In the genomic region with DNA sequence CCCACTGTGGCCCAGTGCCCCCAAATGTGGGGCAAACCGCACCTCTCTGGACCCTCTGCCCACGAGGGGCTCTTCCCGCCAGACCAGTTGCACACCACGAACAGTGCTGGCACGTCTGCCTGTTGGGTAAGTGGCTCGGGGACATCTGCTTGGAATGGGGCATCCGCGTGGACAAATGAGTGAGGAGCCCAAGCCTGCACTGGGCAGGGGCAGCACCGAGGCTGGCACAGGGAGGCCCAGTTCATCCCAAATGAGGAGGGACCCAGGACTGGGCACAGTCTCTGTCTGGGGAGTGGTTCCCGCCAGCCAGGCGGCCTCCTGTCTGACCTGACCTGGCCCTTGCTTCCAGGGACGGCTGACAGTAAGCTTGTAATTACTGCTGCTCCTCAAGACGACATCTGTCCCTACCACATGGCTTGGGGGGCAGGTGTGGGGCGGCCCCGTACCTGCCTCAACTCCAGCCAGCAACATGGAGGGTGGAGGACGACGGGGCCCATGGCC, we compare ENCODE assay signal across 23 cellular contexts. TPM values are rescaled to one million over a fixed set of nuclear protein-coding genes. Genes with fewer than 3 reads are reported as not detected.
A peak's percentile ranks its signal among the peaks of the same experiment; 100 is the strongest.
DNase-seq lines count a peak whose midpoint lies in the region; ATAC-seq, FAIRE-seq and TF ChIP-seq lines count a peak whose summit lies in the region.
"Had no signal": no experiment of that assay in that cellular context is flagged by ENCODE, and none has a peak within 500 bp of the region (broad histone marks: within the 10 kb centered on the region; RNA-seq: fewer than 3 reads in every experiment).

No MANE protein-coding gene starts in this region.

- DNase-seq in activated CD4-positive, alpha-beta T cell treated with anti-CD3 and anti-CD28 coated beads, Interleukin-2, amount 10 ng/mL, durations not matched to agents 24 days and 14 days = no peak
- no peak for DNase-seq in activated CD4-positive, alpha-beta T cell treated with anti-CD3 and anti-CD28 coated beads for 4 hours
- DNase-seq in GM12891 (ENCODE audit: insufficient read length, low spot score) (no peak), chondrocyte (ENCODE audit: low spot score) (no peak), nephron progenitor cell (no peak), DMS114 treated with DMSO at 0.1 percent for 48 hours (lab: John Stamatoyannopoulos, UW; ENCODE audit: unreplicated experiment) (no peak), erythroblast (lab: John Stamatoyannopoulos, UW) (no peak)
- DNase-seq: activated CD4-positive, alpha-beta T cell treated with anti-CD3 and anti-CD28 coated beads for 48 hours; Calu3; colonic mucosa; GDM1; NCI-H1694; NCI-H226; SHP77 treated with DMSO at 0.1 percent for 48 hours; stomach; T1000 had no signal

- H3K27ac Mint-ChIP-seq in activated CD4-positive, alpha-beta T cell treated with anti-CD3 and anti-CD28 coated beads, Interleukin-2, amount 10 ng/mL, durations not matched to agents 24 days and 14 days = no peak overlapping the region
- H3K27ac Mint-ChIP-seq in chondrocyte (ENCODE audit: unreplicated experiment) (no peak overlapping the region), nephron progenitor cell (no peak overlapping the region)

- peak; percentile 5 for FAIRE-seq in GM12891 (lab: Jason Lieb, UNC)
- FAIRE-seq: A204.1, astrocyte, H54, urothelium cell line had no signal

- H3K4me3 Mint-ChIP-seq in activated CD4-positive, alpha-beta T cell treated with anti-CD3 and anti-CD28 coated beads, Interleukin-2, amount 10 ng/mL, durations not matched to agents 24 days and 14 days = peak overlapping the region; percentile 63
- peak overlapping the region; percentile 12 for H3K4me3 Mint-ChIP-seq in chondrocyte (ENCODE audit: unreplicated experiment)
- peak overlapping the region; percentile 18 for H3K4me3 Mint-ChIP-seq in nephron progenitor cell

- peaks cover 19% of the 10 kb centered on the region for H3K4me1 Mint-ChIP-seq in activated CD4-positive, alpha-beta T cell treated with anti-CD3 and anti-CD28 coated beads, Interleukin-2, amount 10 ng/mL, durations not matched to agents 24 days and 14 days
- H3K4me1 Mint-ChIP-seq in chondrocyte (ENCODE audit: low read depth) (peaks cover 37% of the 10 kb centered on the region), nephron progenitor cell (peaks cover 18% of the 10 kb centered on the region)

- intact Hi-C loops in activated CD4-positive, alpha-beta T cell treated with anti-CD3 and anti-CD28 coated beads, Interleukin-2, amount 10 ng/mL, durations not matched to agents 24 days and 14 days (cut with micrococcal nuclease) = loop anchor here (5.0 kb wide), 1 partner anchor 48 kb away; no protein-coding TSS in a partner anchor

- H3K9me3 Mint-ChIP-seq in activated CD4-positive, alpha-beta T cell treated with anti-CD3 and anti-CD28 coated beads, Interleukin-2, amount 10 ng/mL, durations not matched to agents 24 days and 14 days = no peaks in the 10 kb centered on the region
- H3K9me3 Mint-ChIP-seq in chondrocyte (ENCODE audit: low read depth) (no peaks in the 10 kb centered on the region), nephron progenitor cell (no peaks in the 10 kb centered on the region)

- TF ChIP-seq POLR2A in GM12891 (IDR thresholded peaks at IDR 0.05; ENCODE audit: low read depth, low read length) (no peak), erythroblast (IDR thresholded peaks at IDR 0.05; ENCODE audit: low read length) (no peak)

- H3K36me3 Mint-ChIP-seq in activated CD4-positive, alpha-beta T cell treated with anti-CD3 and anti-CD28 coated beads, Interleukin-2, amount 10 ng/mL, durations not matched to agents 24 days and 14 days (ENCODE audit: low read depth) = no peaks in the 10 kb centered on the region
- H3K36me3 Mint-ChIP-seq in chondrocyte (ENCODE audit: low read depth) (peaks cover 9% of the 10 kb centered on the region), nephron progenitor cell (ENCODE audit: low read depth) (no peaks in the 10 kb centered on the region)

- H3K27me3 Mint-ChIP-seq in activated CD4-positive, alpha-beta T cell treated with anti-CD3 and anti-CD28 coated beads, Interleukin-2, amount 10 ng/mL, durations not matched to agents 24 days and 14 days = peaks cover 28% of the 10 kb centered on the region
- H3K27me3 Mint-ChIP-seq in chondrocyte (ENCODE audit: low read depth) (peaks cover 5% of the 10 kb centered on the region), nephron progenitor cell (ENCODE audit: low read depth, poor library complexity) (peaks cover 93% of the 10 kb centered on the region)

- no peak for ATAC-seq in HG03520 (IDR thresholded peaks at IDR 0.05; ENCODE audit: unreplicated experiment)
- ATAC-seq: right cardiac atrium had no signal

- TF ChIP-seq CTCF in chondrocyte (IDR thresholded peaks at IDR 0.05) (no peak), nephron progenitor cell (IDR thresholded peaks at IDR 0.05) (no peak)

TF ChIP-seq in GM12891, 5 proteins besides CTCF, POLR2A, EP300 and RAD21:
- TF ChIP-seq PAX5 (IDR thresholded peaks at IDR 0.05; ENCODE audit: insufficient read depth, low read length, severe bottlenecking) = no peak
- no peak for TF ChIP-seq SPI1 (IDR thresholded peaks at IDR 0.05; ENCODE audit: low read depth, low read length)
- TF ChIP-seq TAF1 (IDR thresholded peaks at IDR 0.05; ENCODE audit: low read depth, low read length) = no peak
- no peak for TF ChIP-seq POU2F2 (IDR thresholded peaks at IDR 0.05; ENCODE audit: low read depth, low read length)
- TF ChIP-seq POLR2AphosphoS5 (IDR thresholded peaks at IDR 0.05; ENCODE audit: low read depth, low read length) = no peak

RNA-seq across cellular contexts. Expression of a gene that starts 3.2 kb away (rescaled TPM):
- total RNA-seq in activated CD4-positive, alpha-beta T cell treated with anti-CD3 and anti-CD28 coated beads, Interleukin-2, amount 10 ng/mL, durations not matched to agents 24 days and 14 days = 20.7 and 21.6 TPM in 2 replicates
- 2.4 TPM for polyA plus RNA-seq in GM12891 (2012; ENCODE audit: low read depth, missing spikeins)
- total RNA-seq in chondrocyte = 158 to 184 TPM (median 162 TPM) in 3 replicates

RNA-seq across cellular contexts. Expression of a gene that starts 55.9 kb away (rescaled TPM):
- 1.0 and 1.8 TPM in 2 replicates for total RNA-seq in activated CD4-positive, alpha-beta T cell treated with anti-CD3 and anti-CD28 coated beads, Interleukin-2, amount 10 ng/mL, durations not matched to agents 24 days and 14 days
- polyA plus RNA-seq in GM12891 (2012; ENCODE audit: low read depth, missing spikeins) = not detected
- total RNA-seq in chondrocyte = 4.6 to 12.8 TPM (median 9.1 TPM) in 3 replicates
- total RNA-seq: Calu3, HT-29 had no signal

Comparison
In these comparisons a context has a peak if more than half of its experiments do, and no peak if none do; other contexts are left out.
1. H3K4me3 Mint-ChIP-seq: peak in every context shown above with its lines; median percentile 63 in activated CD4-positive, alpha-beta T cell treated with anti-CD3 and anti-CD28 coated beads, Interleukin-2, amount 10 ng/mL, durations not matched to agents 24 days and 14 days; 18 in nephron progenitor cell; 12 in chondrocyte.